26 cellular contexts compared by ENCODE assay signal in the genomic region with DNA sequence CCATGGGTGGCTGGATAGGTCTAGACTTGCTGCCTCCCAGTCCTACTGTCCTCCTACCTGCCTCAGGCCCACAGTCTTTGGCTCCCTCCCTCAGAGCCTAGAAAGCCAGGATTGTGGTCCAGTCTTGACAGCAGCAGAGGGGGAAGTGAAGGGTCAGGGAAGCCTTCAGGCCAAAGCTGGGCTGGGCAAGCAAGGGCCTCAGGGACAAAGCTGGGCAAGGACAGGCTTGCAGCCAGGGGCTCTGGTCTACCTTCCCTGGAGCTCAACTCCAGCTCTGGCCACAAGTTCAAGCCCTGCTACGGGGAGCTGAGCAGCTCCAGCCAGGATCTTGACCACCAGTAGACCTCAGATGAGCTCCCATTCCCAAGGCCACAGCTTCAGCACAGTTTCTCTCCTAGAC. TPM values are rescaled to one million over a fixed set of nuclear protein-coding genes. Genes with fewer than 3 reads are reported as not detected.
DNase-seq lines count a peak whose midpoint lies in the region; ATAC-seq, FAIRE-seq and TF ChIP-seq lines count a peak whose summit lies in the region.
"Had no signal": no experiment of that assay in that cellular context is flagged by ENCODE, and none has a peak within 500 bp of the region (broad histone marks: within the 10 kb centered on the region; RNA-seq: fewer than 3 reads in every experiment).

No MANE protein-coding gene starts in this region.

- WGBS in spleen, 5 donors = 75 to 100% (median 84%) methylated on average over 1 of the region's 1 CpG

- ATAC-seq in stimulated activated naive CD8-positive, alpha-beta T cell treated with anti-CD3 and anti-CD28 coated beads, Interleukin-15, amount 100 ng/mL, for 72 hours = peak; percentile 19
- ATAC-seq in stimulated activated naive CD8-positive, alpha-beta T cell treated with anti-CD3 and anti-CD28 coated beads, Interleukin-15, Interleukin-2, amounts not matched to agents 100 U/mL and 50 U/mL, for 24 hours = no peak

- no peaks in the 10 kb centered on the region for H3K4me1 ChIP-seq in kidney (ENCODE audit: control insufficient read depth in 1 of 2, insufficient read depth in 1 of 2, low read depth in 1 of 2, low read length in 2 of 2)
- no peaks in the 10 kb centered on the region for H3K4me1 ChIP-seq in spleen

- no peak for DNase-seq in stimulated activated naive CD8-positive, alpha-beta T cell treated with anti-CD3 and anti-CD28 coated beads, Interleukin-15, amount 100 ng/mL, for 72 hours
- DNase-seq in stimulated activated naive CD8-positive, alpha-beta T cell treated with anti-CD3 and anti-CD28 coated beads, Interleukin-15, Interleukin-2, amounts not matched to agents 100 U/mL and 50 U/mL, for 24 hours = no peak
- DNase-seq in kidney (peak; percentile 31), spleen (peak; percentile 51), amygdala (lab: John Stamatoyannopoulos, UW) (no peak), NCI-H2196 treated with DMSO at 0.1 percent for 48 hours (lab: John Stamatoyannopoulos, UW; ENCODE audit: unreplicated experiment) (no peak)
- no peak for DNase-seq in activated naive CD8-positive, alpha-beta T cell treated with anti-CD3 and anti-CD28 coated beads for 36 hours
- DNase-seq: CD4-positive, CD25-positive, alpha-beta regulatory T cell; DMS153; DND-41; IMR-90; KG1; MG63; NCI-H1105 treated with DMSO at 0.1 percent for 48 hours; NCI-H146; NCI-H1930; NCI-H2107; NCI-H446; NCI-H526 treated with DMSO at 0.1 percent for 48 hours; PC-9; RPMI8226; SIG-M5 had no signal

- H3K36me3 ChIP-seq in kidney (ENCODE audit: control insufficient read depth in 1 of 2, insufficient read depth in 2 of 2, low read length in 2 of 2) (no peaks in the 10 kb centered on the region), spleen (no peaks in the 10 kb centered on the region)
- H3K36me3 ChIP-seq: MG63 had no signal

- H3K9me3 ChIP-seq in kidney (ENCODE audit: control insufficient read depth in 1 of 2, low read length in 2 of 2) (no peaks in the 10 kb centered on the region), spleen (no peaks in the 10 kb centered on the region)
- H3K9me3 ChIP-seq: MG63 had no signal

- FAIRE-seq in kidney (lab: Jason Lieb, UNC) = no peak
- FAIRE-seq: GM12892, GM19239, H54 had no signal

- H3K36me3 Mint-ChIP-seq in activated naive CD8-positive, alpha-beta T cell treated with anti-CD3 and anti-CD28 coated beads for 36 hours = no peaks in the 10 kb centered on the region
- H3K36me3 Mint-ChIP-seq: CD4-positive, CD25-positive, alpha-beta regulatory T cell had no signal

- TF ChIP-seq POLR2A in spleen (IDR thresholded peaks at IDR 0.05) = no peak

- H3K27me3 Mint-ChIP-seq in stimulated activated naive CD8-positive, alpha-beta T cell treated with anti-CD3 and anti-CD28 coated beads, Interleukin-15, amount 100 ng/mL, for 72 hours = peaks cover 18% of the 10 kb centered on the region
- no peaks in the 10 kb centered on the region for H3K27me3 Mint-ChIP-seq in activated naive CD8-positive, alpha-beta T cell treated with anti-CD3 and anti-CD28 coated beads for 36 hours
- H3K27me3 Mint-ChIP-seq: CD4-positive, CD25-positive, alpha-beta regulatory T cell had no signal

- no peak overlapping the region for H3K4me3 ChIP-seq in kidney (ENCODE audit: low read length in 2 of 2)
- no peak overlapping the region for H3K4me3 ChIP-seq in spleen
- H3K4me3 ChIP-seq: MG63, PC-9 had no signal

- H3K27me3 ChIP-seq in spleen (replicated peaks in 1 of 7) = peaks cover 0 to 10% (median 0%) of the 10 kb centered on the region in 7 donors
- H3K27me3 ChIP-seq: MG63 had no signal

- H3K27ac Mint-ChIP-seq in stimulated activated naive CD8-positive, alpha-beta T cell treated with anti-CD3 and anti-CD28 coated beads, Interleukin-15, amount 100 ng/mL, for 72 hours = no peak overlapping the region
- H3K27ac Mint-ChIP-seq in activated naive CD8-positive, alpha-beta T cell treated with anti-CD3 and anti-CD28 coated beads for 36 hours = no peak overlapping the region
- H3K27ac Mint-ChIP-seq: CD4-positive, CD25-positive, alpha-beta regulatory T cell had no signal

- H3K9ac ChIP-seq in kidney (ENCODE audit: low read length in 2 of 2) = no peak overlapping the region

- H3K9me3 Mint-ChIP-seq in stimulated activated naive CD8-positive, alpha-beta T cell treated with anti-CD3 and anti-CD28 coated beads, Interleukin-15, amount 100 ng/mL, for 72 hours = no peaks in the 10 kb centered on the region
- H3K9me3 Mint-ChIP-seq in activated naive CD8-positive, alpha-beta T cell treated with anti-CD3 and anti-CD28 coated beads for 36 hours = no peaks in the 10 kb centered on the region

- no peaks in the 10 kb centered on the region for H3K4me1 Mint-ChIP-seq in stimulated activated naive CD8-positive, alpha-beta T cell treated with anti-CD3 and anti-CD28 coated beads, Interleukin-15, amount 100 ng/mL, for 72 hours
- H3K4me1 Mint-ChIP-seq in activated naive CD8-positive, alpha-beta T cell treated with anti-CD3 and anti-CD28 coated beads for 36 hours = no peaks in the 10 kb centered on the region
- H3K4me1 Mint-ChIP-seq: CD4-positive, CD25-positive, alpha-beta regulatory T cell had no signal

- no peak overlapping the region for H3K4me3 Mint-ChIP-seq in stimulated activated naive CD8-positive, alpha-beta T cell treated with anti-CD3 and anti-CD28 coated beads, Interleukin-15, amount 100 ng/mL, for 72 hours
- no peak overlapping the region for H3K4me3 Mint-ChIP-seq in activated naive CD8-positive, alpha-beta T cell treated with anti-CD3 and anti-CD28 coated beads for 36 hours
- H3K4me3 Mint-ChIP-seq: CD4-positive, CD25-positive, alpha-beta regulatory T cell had no signal

- H3K27ac ChIP-seq in kidney (ENCODE audit: low read depth in 2 of 2, low read length in 2 of 2) = no peak overlapping the region
- H3K27ac ChIP-seq in spleen = no peak overlapping the region
- H3K27ac ChIP-seq: PC-9 had no signal

- intact Hi-C loops in kidney (cut with DNase I) = no loop called here
- intact Hi-C loops in spleen (cut with DNase I; ENCODE audit: low total_unique reads) = no loop called here

- TF ChIP-seq CTCF in kidney (IDR thresholded peaks at IDR 0.05; ENCODE audit: borderline replicate concordance, extremely low read depth, insufficient read depth) = no peak
- no peak for TF ChIP-seq CTCF in spleen (IDR thresholded peaks at IDR 0.05 in 8 of 11, conservative IDR thresholded peaks at IDR 0.05 in 3 of 11)

RNA-seq across cellular contexts. Expression of gene LMO1, which starts 14.9 kb away (rescaled TPM):
- total RNA-seq in kidney (not detected), spleen (1 to 10 TPM in 2 of 7 donors, under 1 TPM in 1, not detected in 4; 0.57 to 1.0 (median 1.0) TPM)
- polyA plus RNA-seq in kidney (ENCODE audit: insufficient read depth, low read depth, low replicate concordance) (0.95 TPM), spleen (under 1 TPM in 2 of 3 donors, not detected in 1; 0.17 to 0.20 TPM)
- not detected for total RNA-seq in activated naive CD8-positive, alpha-beta T cell treated with anti-CD3 and anti-CD28 coated beads for 36 hours
- total RNA-seq: CD4-positive, CD25-positive, alpha-beta regulatory T cell; IMR-90; PC-9 had no signal
- polyA plus RNA-seq: BJ, IMR-90 had no signal

Comparison
In these comparisons a context has a peak if more than half of its experiments do, and no peak if none do; other contexts are left out.
1. DNase-seq: peak in kidney (single experiment) and spleen (single experiment); none in stimulated activated naive CD8-positive, alpha-beta T cell treated with anti-CD3 and anti-CD28 coated beads, Interleukin-15, amount 100 ng/mL, for 72 hours (0 of 2), stimulated activated naive CD8-positive, alpha-beta T cell treated with anti-CD3 and anti-CD28 coated beads, Interleukin-15, Interleukin-2, amounts not matched to agents 100 U/mL and 50 U/mL, for 24 hours (single experiment), amygdala (0 of 56), NCI-H2196 treated with DMSO at 0.1 percent for 48 hours (single experiment) and activated naive CD8-positive, alpha-beta T cell treated with anti-CD3 and anti-CD28 coated beads for 36 hours (single experiment).